In the genomic region with DNA sequence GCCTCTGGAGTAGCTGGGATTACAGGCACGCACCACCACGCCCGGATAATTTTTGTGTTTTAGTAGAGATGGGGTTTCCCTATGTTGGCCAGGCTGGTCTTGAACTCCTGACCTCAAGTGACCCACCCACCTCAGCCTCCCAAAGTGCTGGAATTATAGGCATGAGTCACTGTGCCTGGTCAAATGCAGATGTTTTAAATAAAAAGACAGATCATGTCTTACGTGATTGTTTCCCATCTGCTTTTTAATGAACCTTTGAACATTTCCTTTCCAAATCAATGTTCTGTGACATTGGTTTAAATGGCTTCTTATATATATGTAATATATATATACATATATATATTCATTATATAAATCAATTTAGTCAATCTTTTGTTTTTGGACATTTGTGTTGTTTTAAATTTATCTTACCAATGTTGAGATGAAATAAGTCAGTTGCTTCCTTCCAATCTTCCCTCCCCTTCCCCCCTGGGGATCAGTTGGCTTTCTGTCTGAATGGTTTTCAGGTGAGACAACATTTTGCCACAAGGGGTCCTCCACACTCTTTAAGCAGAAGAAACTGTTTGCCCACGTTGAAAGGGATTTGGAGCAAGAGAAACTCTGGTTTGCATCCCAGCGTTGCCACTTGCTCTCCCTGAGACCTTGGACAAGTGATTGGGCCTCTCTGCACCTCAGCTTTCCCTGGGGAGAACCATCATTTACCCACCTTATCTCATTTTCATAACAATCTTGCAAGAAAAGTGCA, we compare ENCODE assay signal across 9 cellular contexts. TPM values are rescaled to one million over a fixed set of nuclear protein-coding genes. Genes with fewer than 3 reads are reported as not detected.
A peak's percentile ranks its signal among the peaks of the same experiment; 100 is the strongest.
DNase-seq lines count a peak whose midpoint lies in the region; ATAC-seq and TF ChIP-seq lines count a peak whose summit lies in the region.
"Had no signal": no experiment of that assay in that cellular context is flagged by ENCODE, and none has a peak within 500 bp of the region (broad histone marks: within the 10 kb centered on the region; RNA-seq: fewer than 3 reads in every experiment).

No MANE protein-coding gene starts in this region.

- no peak overlapping the region for H3K9ac ChIP-seq in HCT116 (ENCODE audit: low read length)
- H3K9ac ChIP-seq in NT2/D1 (ENCODE audit: insufficient read length, low read depth) = no peak overlapping the region

- TF ChIP-seq CTCF in C4-2B (conservative IDR thresholded peaks at IDR 0.05) (peak; percentile 47), HCT116 (IDR thresholded peaks at IDR 0.05 in 2 of 3, conservative IDR thresholded peaks at IDR 0.05 in 1 of 3; ENCODE audit: borderline replicate concordance in 1 of 3, insufficient read depth in 1 of 3, low read depth in 2 of 3, low read length in 2 of 3) (peak; percentile 35 to 52 (median 41); a peak in 5 of 6 replicates), foreskin fibroblast (IDR thresholded peaks at IDR 0.05; ENCODE audit: low read depth, low read length) (peak; percentile 39)

- H3K36me3 ChIP-seq in HCT116 (ENCODE audit: control insufficient read depth in 1 of 2, insufficient read depth in 2 of 2, low read length in 2 of 2) = no peaks in the 10 kb centered on the region
- H3K36me3 ChIP-seq in NT2/D1 (ENCODE audit: insufficient read depth, insufficient read length, low read length) = no peaks in the 10 kb centered on the region
- H3K36me3 ChIP-seq: SJSA1 had no signal

- H3K4me1 ChIP-seq in HCT116 (ENCODE audit: control insufficient read depth in 1 of 2, insufficient read depth in 2 of 2, low read length in 2 of 2) = no peaks in the 10 kb centered on the region
- H3K4me1 ChIP-seq in NT2/D1 (ENCODE audit: insufficient read depth, insufficient read length) = no peaks in the 10 kb centered on the region

- TF ChIP-seq RAD21 in HCT116 (IDR thresholded peaks at IDR 0.05; ENCODE audit: low read depth) = peak; percentile 71

- ATAC-seq in HCT116 (peak; percentile 70), GM18517 (IDR thresholded peaks at IDR 0.05; ENCODE audit: unreplicated experiment) (no peak), HG02588 (IDR thresholded peaks at IDR 0.05; ENCODE audit: unreplicated experiment) (no peak), GM18511 (IDR thresholded peaks at IDR 0.05; ENCODE audit: unreplicated experiment) (no peak)

- H3K9me3 ChIP-seq in HCT116 (ENCODE audit: control insufficient read depth in 1 of 2, insufficient read depth in 1 of 2, low read depth in 1 of 2, low read length in 2 of 2) (no peaks in the 10 kb centered on the region), NT2/D1 (ENCODE audit: insufficient read depth, low read length) (no peaks in the 10 kb centered on the region)
- H3K9me3 ChIP-seq: SJSA1 had no signal

- no peak overlapping the region for H3K27ac ChIP-seq in C4-2B
- no peak overlapping the region for H3K27ac ChIP-seq in HCT116 (ENCODE audit: low read depth, low read length)
- H3K27ac ChIP-seq: SJSA1 had no signal

- H3K4me3 ChIP-seq in HCT116 (replicated peaks in 1 of 2; ENCODE audit: low read depth in 1 of 2, low read length in 2 of 2) (no peak overlapping the region), NT2/D1 (ENCODE audit: insufficient read length, low read depth) (no peak overlapping the region), foreskin fibroblast (ENCODE audit: low read depth in 1 of 2, low read length in 2 of 2) (no peak overlapping the region)
- H3K4me3 ChIP-seq: SJSA1 had no signal

- intact Hi-C loops in HCT116 (cut with micrococcal nuclease) = loop anchor here (1.0 to 5.0 kb wide), 2 partner anchors 464 to 495 kb away; no protein-coding TSS in a partner anchor

- H3K79me2 ChIP-seq in HCT116 (ENCODE audit: insufficient read depth, low read length) = no peaks in the 10 kb centered on the region

- no peak for TF ChIP-seq POLR2A in HCT116 (IDR thresholded peaks at IDR 0.05; ENCODE audit: borderline replicate concordance, extremely low read depth, insufficient read depth, insufficient read length)

- POLR2A ChIA-PET in HCT116 (lab: Charles Lee) = no interaction called here

- no peak overlapping the region for H3K4me2 ChIP-seq in HCT116 (ENCODE audit: low read length)

- no peaks in the 10 kb centered on the region for H4K20me1 ChIP-seq in HCT116 (ENCODE audit: insufficient read depth)

- CTCF ChIA-PET in HCT116 (lab: Charles Lee) = interaction anchor here (1.1 kb wide), 1 partner anchor 494 kb away, joined by 3 read pairs; no protein-coding TSS in a partner anchor

- no peaks in the 10 kb centered on the region for H3K9me2 ChIP-seq in HCT116 (ENCODE audit: insufficient read depth)

- RAD21 ChIA-PET in HCT116 (lab: Charles Lee; ENCODE audit: low non-redundant PET in 1 of 2, low total read pairs in 2 of 2, uncharacterized antibody in 2 of 2, unreplicated experiment in 2 of 2) = no interaction called here

- no TSS peak for BruUV-seq in HCT116 (replicated peaks; lab: Mats Ljungman, UMichigan)

- peak; percentile 31 for DNase-seq in HCT116 (ENCODE audit: low read depth, low spot score)
- DNase-seq in NT2/D1 (ENCODE audit: low read depth, low spot score) = peak; percentile 86
- peak; percentile 9 to 48 for DNase-seq in foreskin fibroblast
- DNase-seq in activated CD8-positive, alpha-beta memory T cell treated with anti-CD3 and anti-CD28 coated beads, Interleukin-2, amount 50 U/mL, for 4 hours = no peak

- H3K27me3 ChIP-seq in HCT116 (ENCODE audit: insufficient read depth, low read length) = peaks cover 33% of the 10 kb centered on the region
- no peaks in the 10 kb centered on the region for H3K27me3 ChIP-seq in NT2/D1 (ENCODE audit: insufficient read depth, insufficient read length)
- H3K27me3 ChIP-seq: SJSA1 had no signal

- no peak overlapping the region for H2AFZ ChIP-seq in HCT116 (ENCODE audit: low read depth, low read length, poor library complexity, severe bottlenecking)

TF ChIP-seq in HCT116, 20 proteins besides CTCF, POLR2A, EP300 and RAD21:
- no peak for TF ChIP-seq ZFX (IDR thresholded peaks at IDR 0.05)

RNA-seq across cellular contexts. Expression of gene RBM19, which starts 47.6 kb away (rescaled TPM):
- total RNA-seq in HCT116 (2021; ENCODE audit: unreplicated experiment) = 30.7 TPM
- 6.7 and 8.4 TPM in 2 replicates for polyA plus RNA-seq in HCT116 (2012)
